ENCODE assay signal across 2 cellular contexts in genomic region chr17:39139137-39139516, GRCh38.
TF ChIP-seq lines count a peak whose summit lies in the region.

No MANE protein-coding gene starts in this region.

TF ChIP-seq in HCT116, 20 proteins besides CTCF, POLR2A, EP300 and RAD21 (continued from another document):
- TF ChIP-seq JUND (IDR thresholded peaks at IDR 0.05), result no peak
- no peak for TF ChIP-seq ZFX (IDR thresholded peaks at IDR 0.05)
- no peak for TF ChIP-seq ATF3 (IDR thresholded peaks at IDR 0.05)
- no peak for TF ChIP-seq MAX (IDR thresholded peaks at IDR 0.05)
- no peak for TF ChIP-seq YY1 (IDR thresholded peaks at IDR 0.05; ENCODE audit: extremely low read depth, insufficient replicate concordance, low read depth, low read length)
- no peak for TF ChIP-seq POLR2AphosphoS5 (IDR thresholded peaks at IDR 0.05; ENCODE audit: low read depth, low read length)
- no peak for TF ChIP-seq EGR1 (IDR thresholded peaks at IDR 0.05; ENCODE audit: low read depth)
- TF ChIP-seq ELF1 (IDR thresholded peaks at IDR 0.05; ENCODE audit: borderline replicate concordance, low read depth), result no peak
- TF ChIP-seq FOSL1 (IDR thresholded peaks at IDR 0.05; ENCODE audit: low read depth), result no peak
- TF ChIP-seq CBX3 (IDR thresholded peaks at IDR 0.05; ENCODE audit: low read depth), result no peak
- TF ChIP-seq SRF (IDR thresholded peaks at IDR 0.05; ENCODE audit: low read depth), result no peak
- TF ChIP-seq ZNF274 (IDR thresholded peaks at IDR 0.05; ENCODE audit: low read depth, low read length), result no peak
- no peak for TF ChIP-seq SIN3A (IDR thresholded peaks at IDR 0.05; ENCODE audit: low read depth)
- TF ChIP-seq EZH2phosphoT487 (IDR thresholded peaks at IDR 0.05; ENCODE audit: borderline replicate concordance), result no peak
- TF ChIP-seq REST (IDR thresholded peaks at IDR 0.05; ENCODE audit: low read depth), result no peak
- TF ChIP-seq CEBPB (IDR thresholded peaks at IDR 0.05; ENCODE audit: low read depth), result no peak
- TF ChIP-seq EZH2 (IDR thresholded peaks at IDR 0.05), result no peak
TF ChIP-seq in HCT116: peak in this region for 0.

TF ChIP-seq in SK-N-SH treated with all-trans-retinoic acid at 6 μM for 48 hours, 23 proteins besides CTCF, POLR2A, EP300 and RAD21 (continued from another document):
- TF ChIP-seq CSRNP3 (CRISPR knock-in tag; IDR thresholded peaks at IDR 0.05), result no peak
- no peak for TF ChIP-seq ZNF8 (CRISPR knock-in tag; IDR thresholded peaks at IDR 0.05)
- no peak for TF ChIP-seq ZNF565 (CRISPR knock-in tag; conservative IDR thresholded peaks at IDR 0.05; ENCODE audit: low read depth)
- no peak for TF ChIP-seq PATZ1 (CRISPR knock-in tag; IDR thresholded peaks at IDR 0.05; ENCODE audit: borderline replicate concordance)
- no peak for TF ChIP-seq TCF4 (CRISPR knock-in tag; IDR thresholded peaks at IDR 0.05; ENCODE audit: borderline replicate concordance)
- no peak for TF ChIP-seq PPARA (CRISPR knock-in tag; IDR thresholded peaks at IDR 0.05; ENCODE audit: borderline replicate concordance)
- no peak for TF ChIP-seq ZC3H10 (CRISPR knock-in tag; IDR thresholded peaks at IDR 0.05)
- TF ChIP-seq ZFP3 (CRISPR knock-in tag; IDR thresholded peaks at IDR 0.05), result no peak
- TF ChIP-seq GLIS3 (CRISPR knock-in tag; IDR thresholded peaks at IDR 0.05), result no peak
- no peak for TF ChIP-seq CSDC2 (CRISPR knock-in tag; IDR thresholded peaks at IDR 0.05)
- no peak for TF ChIP-seq OSR1 (CRISPR knock-in tag; IDR thresholded peaks at IDR 0.05)
